13 cellular contexts compared by ENCODE assay signal in genomic region chr1:221723018-221723917, GRCh38. TPM values are rescaled to one million over a fixed set of nuclear protein-coding genes. Genes with fewer than 3 reads are reported as not detected.
DNase-seq lines count a peak whose midpoint lies in the region; ATAC-seq and TF ChIP-seq lines count a peak whose summit lies in the region.
"Had no signal": no experiment of that assay in that cellular context is flagged by ENCODE, and none has a peak within 500 bp of the region (broad histone marks: within the 10 kb centered on the region; RNA-seq: fewer than 3 reads in every experiment).

No MANE protein-coding gene starts in this region.

- no peak for TF ChIP-seq CTCF in CD4-positive, alpha-beta T cell (IDR thresholded peaks at IDR 0.05)

- DNase-seq in A172 (ENCODE audit: low spot score) = peak; percentile 38
- peak; percentile 65 to 73 for DNase-seq in SJSA1 (ENCODE audit: low read depth in 1 of 2, low spot score in 2 of 2)
- DNase-seq in immature natural killer cell = no peak
- DNase-seq in NOMO-1 (lab: John Stamatoyannopoulos, UW; ENCODE audit: unreplicated experiment in 2 of 2) = no peak
- no peak for DNase-seq in naive thymus-derived CD4-positive, alpha-beta T cell
- DNase-seq in CD4-positive, alpha-beta T cell = no peak
- DNase-seq: amygdala, NCI-H1092, NCI-H524 had no signal

- peaks cover 3% of the 10 kb centered on the region; the same call in 1 of the 2 replicates for H3K9me3 ChIP-seq in SJSA1 (replicated peaks)
- H3K9me3 ChIP-seq in naive thymus-derived CD4-positive, alpha-beta T cell (ENCODE audit: control insufficient read depth in 2 of 3, low read length in 3 of 3) = peaks cover 0 to 9% (median 0%) of the 10 kb centered on the region in 3 experiments
- H3K9me3 ChIP-seq in CD4-positive, alpha-beta T cell (ENCODE audit: control insufficient read depth, low read length) = peaks cover 9% of the 10 kb centered on the region

- H3K4me3 ChIP-seq in SJSA1 = no peak overlapping the region
- no peak overlapping the region for H3K4me3 ChIP-seq in naive thymus-derived CD4-positive, alpha-beta T cell (ENCODE audit: low read length)
- H3K4me3 ChIP-seq: BLaER1 treated with 17β-estradiol and CSF1 and Interleukin-3, amounts not matched to agents 10 nM and 100 nM had no signal

- H3K9me3 Mint-ChIP-seq in immature natural killer cell = peaks cover 0 to 5% (median 0%) of the 10 kb centered on the region in 6 donors
- H3K9me3 Mint-ChIP-seq in naive thymus-derived CD4-positive, alpha-beta T cell = peaks cover 0 to 21% (median 8%) of the 10 kb centered on the region in 11 donors
- peaks cover 4% of the 10 kb centered on the region for H3K9me3 Mint-ChIP-seq in CD4-positive, alpha-beta T cell

- 0 out of 2 replicates have a peak, but pooled peaks cover 8% of the 10 kb centered on the region for H3K36me3 ChIP-seq in SJSA1
- H3K36me3 ChIP-seq in naive thymus-derived CD4-positive, alpha-beta T cell (ENCODE audit: control insufficient read depth in 2 of 3, insufficient read depth in 3 of 3, low read length in 3 of 3) = no peaks in the 10 kb centered on the region

- intact Hi-C loops in naive thymus-derived CD4-positive, alpha-beta T cell (cut with micrococcal nuclease) = no loop called here
- intact Hi-C loops in CD4-positive, alpha-beta T cell (cut with DNase I, micrococcal nuclease) = no loop called here

- peak overlapping the region; percentile 14 to 81 (median 61) for H3K27ac Mint-ChIP-seq in immature natural killer cell
- peak overlapping the region in 1 of 9 donors; percentile 28 for H3K27ac Mint-ChIP-seq in naive thymus-derived CD4-positive, alpha-beta T cell
- H3K27ac Mint-ChIP-seq in CD4-positive, alpha-beta T cell = no peak overlapping the region

- H3K27me3 Mint-ChIP-seq in immature natural killer cell (ENCODE audit: low read depth in 3 of 3) = peaks cover 0 to 3% (median 0%) of the 10 kb centered on the region in 3 donors
- no peaks in the 10 kb centered on the region for H3K27me3 Mint-ChIP-seq in naive thymus-derived CD4-positive, alpha-beta T cell
- no peaks in the 10 kb centered on the region for H3K27me3 Mint-ChIP-seq in CD4-positive, alpha-beta T cell

- H3K4me3 Mint-ChIP-seq in immature natural killer cell = no peak overlapping the region
- no peak overlapping the region for H3K4me3 Mint-ChIP-seq in naive thymus-derived CD4-positive, alpha-beta T cell
- H3K4me3 Mint-ChIP-seq in CD4-positive, alpha-beta T cell = no peak overlapping the region
- H3K4me3 Mint-ChIP-seq: neural crest cell had no signal

- peak overlapping the region; percentile 49 for H3K27ac ChIP-seq in SJSA1
- no peak overlapping the region for H3K27ac ChIP-seq in naive thymus-derived CD4-positive, alpha-beta T cell (ENCODE audit: low read depth, low read length)
- H3K27ac ChIP-seq in CD4-positive, alpha-beta T cell (ENCODE audit: low read depth, low read length) = no peak overlapping the region

- H3K4me1 ChIP-seq in SJSA1 (replicated peaks) = peaks cover 78% of the 10 kb centered on the region
- H3K4me1 ChIP-seq in naive thymus-derived CD4-positive, alpha-beta T cell (ENCODE audit: control insufficient read depth in 2 of 2, insufficient read depth in 2 of 2, low read length in 2 of 2) = peaks cover 18 to 29% of the 10 kb centered on the region in 2 donors

- POLR2A ChIA-PET in naive thymus-derived CD4-positive, alpha-beta T cell (lab: Charles Lee) = interaction anchor here (0.7 to 2.4 kb wide), 6 partner anchors 10 to 21 kb away, joined by 3 to 9 read pairs (median 4); partner anchors contain the start of gene DUSP10
- POLR2A ChIA-PET in CD4-positive, alpha-beta T cell (lab: Charles Lee) = interaction anchor here (0.6 to 2.1 kb wide), 2 partner anchors 19 to 154 kb away, joined by 3 to 9 read pairs; partner anchors contain the start of gene DUSP10

- CTCF ChIA-PET in naive thymus-derived CD4-positive, alpha-beta T cell (lab: Charles Lee) = no interaction called here
- CTCF ChIA-PET in CD4-positive, alpha-beta T cell (lab: Charles Lee) = interaction anchor here (1.1 to 1.6 kb wide), 2 partner anchors 17 to 19 kb away, joined by 3 read pairs; partner anchors contain the start of gene DUSP10

- H3K27me3 ChIP-seq in SJSA1 (replicated peaks) = no peaks in the 10 kb centered on the region
- no peaks in the 10 kb centered on the region for H3K27me3 ChIP-seq in naive thymus-derived CD4-positive, alpha-beta T cell (ENCODE audit: control insufficient read depth in 2 of 2, insufficient read depth in 2 of 2, low read length in 2 of 2)
- H3K27me3 ChIP-seq in CD4-positive, alpha-beta T cell (ENCODE audit: control insufficient read depth, insufficient read depth, low read length) = no peaks in the 10 kb centered on the region
- H3K27me3 ChIP-seq: BLaER1 treated with 17β-estradiol and CSF1 and Interleukin-3, amounts not matched to agents 10 nM and 100 nM had no signal

- H3K4me1 Mint-ChIP-seq in immature natural killer cell = peaks cover 86 to 100% of the 10 kb centered on the region in 2 donors
- H3K4me1 Mint-ChIP-seq in naive thymus-derived CD4-positive, alpha-beta T cell = peaks cover 25 to 70% (median 44%) of the 10 kb centered on the region in 7 donors
- H3K4me1 Mint-ChIP-seq in CD4-positive, alpha-beta T cell (ENCODE audit: low read depth) = peaks cover 48% of the 10 kb centered on the region

- H3K36me3 Mint-ChIP-seq in immature natural killer cell = peaks cover 17 to 31% (median 28%) of the 10 kb centered on the region in 3 donors
- peaks cover 0 to 65% (median 25%) of the 10 kb centered on the region in 5 donors for H3K36me3 Mint-ChIP-seq in naive thymus-derived CD4-positive, alpha-beta T cell
- peaks cover 23% of the 10 kb centered on the region for H3K36me3 Mint-ChIP-seq in CD4-positive, alpha-beta T cell (ENCODE audit: low read depth)

- ATAC-seq in GM18868 (IDR thresholded peaks at IDR 0.05; ENCODE audit: unreplicated experiment) = peak; percentile 19
- ATAC-seq in GM18520 (IDR thresholded peaks at IDR 0.05; ENCODE audit: unreplicated experiment) = no peak
- ATAC-seq in naive thymus-derived CD4-positive, alpha-beta T cell = no peak
- ATAC-seq in CD4-positive, alpha-beta T cell (ENCODE audit: poor library complexity) = no peak

RNA-seq across cellular contexts. Expression of gene DUSP10, which starts 18.6 kb away (rescaled TPM):
- total RNA-seq in A172 (2014; rRNA removed; shearing (Covaris generic)) = 29.0 and 43.7 TPM in 2 replicates
- total RNA-seq in SJSA1 (2014; rRNA removed; shearing (Covaris generic)) = 12.4 and 15.8 TPM in 2 replicates
- 10 to 100 TPM; 10.7 to 25.6 (median 14.7) TPM for polyA plus RNA-seq in immature natural killer cell
- 10 to 100 TPM in 3 of 5 experiments, 1 to 10 TPM in 2; 2.5 to 60.6 (median 19.0) TPM for total RNA-seq in naive thymus-derived CD4-positive, alpha-beta T cell
- polyA plus RNA-seq in naive thymus-derived CD4-positive, alpha-beta T cell = 1 to 10 TPM; 3.5 to 3.7 TPM
- 10 to 100 TPM; 66.9 to 70.9 TPM for total RNA-seq in CD4-positive, alpha-beta T cell

Comparison
In these comparisons a context has a peak if more than half of its experiments do, and no peak if none do; other contexts are left out.
1. DNase-seq: peak in A172 (single experiment) and SJSA1 (2 of 2); none in immature natural killer cell (0 of 3), NOMO-1 (0 of 2), naive thymus-derived CD4-positive, alpha-beta T cell (0 of 9) and CD4-positive, alpha-beta T cell (0 of 10).